In genomic region chr11:71300187-71300586, GRCh38 we compare ENCODE assay signal across 30 cellular contexts. TPM values are rescaled to one million over a fixed set of nuclear protein-coding genes. Genes with fewer than 3 reads are reported as not detected.
DNase-seq lines count a peak whose midpoint lies in the region; ATAC-seq and TF ChIP-seq lines count a peak whose summit lies in the region.
"Had no signal": no experiment of that assay in that cellular context is flagged by ENCODE, and none has a peak within 500 bp of the region (broad histone marks: within the 10 kb centered on the region; RNA-seq: fewer than 3 reads in every experiment).

No MANE protein-coding gene starts in this region.

- H2AK5ac ChIP-seq in mesenchymal stem cell (ENCODE audit: low read length, severe bottlenecking): no peak overlapping the region

- no peaks in the 10 kb centered on the region for H3K79me1 ChIP-seq in mesenchymal stem cell (replicated peaks; ENCODE audit: low read length, poor library complexity, severe bottlenecking)

- H3K14ac ChIP-seq in mesenchymal stem cell (ENCODE audit: low read length in 2 of 2): no peak overlapping the region

- TF ChIP-seq CTCF in chondrocyte (IDR thresholded peaks at IDR 0.05) (no peak), tibial artery (IDR thresholded peaks at IDR 0.05) (no peak), GM23338 (conservative IDR thresholded peaks at IDR 0.05; ENCODE audit: low read depth in 2 of 2) (no peak)
- no peak for TF ChIP-seq CTCF in activated CD8-positive, alpha-beta T cell treated with anti-CD3 and anti-CD28 coated beads for 36 hours (IDR thresholded peaks at IDR 0.05)

- CTCF ChIA-PET in activated CD8-positive, alpha-beta T cell treated with anti-CD3 and anti-CD28 coated beads for 36 hours (lab: Charles Lee): no interaction called here

- H2BK5ac ChIP-seq in mesenchymal stem cell (ENCODE audit: low read depth, low read length, poor library complexity, severe bottlenecking): no peak overlapping the region

- H3K27me3 ChIP-seq in mesenchymal stem cell (ENCODE audit: control insufficient read depth in 1 of 2, insufficient read depth in 1 of 2, low read length in 2 of 2) (no peaks in the 10 kb centered on the region), tibial artery (peaks cover 0 to under 1% of the 10 kb centered on the region in 2 donors), GM23338 (ENCODE audit: insufficient read depth) (no peaks in the 10 kb centered on the region)
- H3K27me3 ChIP-seq: brain microvascular endothelial cell, pancreas, upper lobe of left lung had no signal

- no peak overlapping the region for H3K23ac ChIP-seq in mesenchymal stem cell (ENCODE audit: low read length in 2 of 2)

- no peaks in the 10 kb centered on the region for H3F3A ChIP-seq in GM23338 (replicated peaks; ENCODE audit: low read depth)

- H3K36me3 ChIP-seq in mesenchymal stem cell (ENCODE audit: control insufficient read depth in 1 of 2, insufficient read depth in 2 of 2, low read depth in 1 of 2, low read length in 2 of 2): no peaks in the 10 kb centered on the region
- H3K36me3 ChIP-seq in tibial artery: no peaks in the 10 kb centered on the region
- no peaks in the 10 kb centered on the region for H3K36me3 ChIP-seq in GM23338 (ENCODE audit: insufficient read depth)
- H3K36me3 ChIP-seq: brain microvascular endothelial cell, gastroesophageal sphincter, pancreas, upper lobe of left lung had no signal

- POLR2A ChIA-PET in activated CD8-positive, alpha-beta T cell treated with anti-CD3 and anti-CD28 coated beads for 36 hours (lab: Charles Lee): no interaction called here

- H3K79me2 ChIP-seq in GM23338 (replicated peaks; ENCODE audit: insufficient read depth): no peaks in the 10 kb centered on the region

- no peak overlapping the region for H2BK15ac ChIP-seq in mesenchymal stem cell (ENCODE audit: low read depth, poor library complexity, severe bottlenecking)

- H2BK120ac ChIP-seq in mesenchymal stem cell (ENCODE audit: low read depth, low read length): no peak overlapping the region

- no peak overlapping the region for H4K91ac ChIP-seq in mesenchymal stem cell (ENCODE audit: low read length)

- H3K9me3 Mint-ChIP-seq in chondrocyte (ENCODE audit: low read depth): no peaks in the 10 kb centered on the region
- no peaks in the 10 kb centered on the region for H3K9me3 Mint-ChIP-seq in activated CD8-positive, alpha-beta T cell treated with anti-CD3 and anti-CD28 coated beads for 36 hours
- H3K9me3 Mint-ChIP-seq in GM23338: peaks cover 3% of the 10 kb centered on the region; the same call in 2 of the 3 replicates
- H3K9me3 Mint-ChIP-seq: CD4-positive, alpha-beta T cell; effector memory CD8-positive, alpha-beta T cell; natural killer cell treated with Interleukin-12 subunit alpha and Interleukin-12 subunit beta and Interleukin-15 and Interleukin-18, amount 100 ng/mL, for 72 hours had no signal

- H3K36me3 Mint-ChIP-seq in chondrocyte (ENCODE audit: low read depth) (no peaks in the 10 kb centered on the region), GM23338 (ENCODE audit: low read depth) (no peaks in the 10 kb centered on the region; the same call in 2 of the 3 replicates)
- H3K36me3 Mint-ChIP-seq in activated CD8-positive, alpha-beta T cell treated with anti-CD3 and anti-CD28 coated beads for 36 hours (ENCODE audit: low read depth): no peaks in the 10 kb centered on the region
- H3K36me3 Mint-ChIP-seq: natural killer cell treated with Interleukin-12 subunit alpha and Interleukin-12 subunit beta and Interleukin-15 and Interleukin-18, amount 100 ng/mL, for 72 hours; T-cell had no signal

- no peak overlapping the region for H3K18ac ChIP-seq in mesenchymal stem cell (ENCODE audit: low read depth in 1 of 2, low read length in 2 of 2)

- H4K20me1 ChIP-seq in GM23338 (replicated peaks; ENCODE audit: insufficient read depth): no peaks in the 10 kb centered on the region

- H3K9me3 ChIP-seq in mesenchymal stem cell (ENCODE audit: control insufficient read depth, low read length) (peaks cover under 1% of the 10 kb centered on the region), tibial artery (no peaks in the 10 kb centered on the region)
- H3K9me3 ChIP-seq: gastroesophageal sphincter, pancreas, upper lobe of left lung had no signal

- H3K4me1 ChIP-seq in mesenchymal stem cell (ENCODE audit: control insufficient read depth, insufficient read depth, low read depth, low read length) (peaks cover 26% of the 10 kb centered on the region), tibial artery (peaks cover 0 to 27% (median 16%) of the 10 kb centered on the region in 4 donors), GM23338 (ENCODE audit: insufficient read depth) (no peaks in the 10 kb centered on the region; the same call in 1 of the 2 replicates)
- H3K4me1 ChIP-seq: gastroesophageal sphincter, pancreas, upper lobe of left lung had no signal

- H3K4me2 ChIP-seq in mesenchymal stem cell (ENCODE audit: low read length, poor library complexity, severe bottlenecking): no peak overlapping the region
- no peak overlapping the region for H3K4me2 ChIP-seq in GM23338

- H3K27me3 Mint-ChIP-seq in chondrocyte (ENCODE audit: low read depth) (peaks cover 50% of the 10 kb centered on the region), GM23338 (ENCODE audit: insufficient read depth, low read depth, poor library complexity) (peaks cover 21% of the 10 kb centered on the region)
- H3K27me3 Mint-ChIP-seq in activated CD8-positive, alpha-beta T cell treated with anti-CD3 and anti-CD28 coated beads for 36 hours: peaks cover 14% of the 10 kb centered on the region

- no peak overlapping the region for H4K8ac ChIP-seq in mesenchymal stem cell (ENCODE audit: low read length)

- H3K9me2 ChIP-seq in GM23338 (ENCODE audit: insufficient read depth): 0 out of 2 replicates have a peak, but pooled peaks cover 3% of the 10 kb centered on the region

- H2BK12ac ChIP-seq in mesenchymal stem cell (ENCODE audit: low read length in 2 of 2): no peak overlapping the region

- WGBS in mesenchymal stem cell: 79% methylated on average over 7 of the region's 8 CpGs

- H3K27ac Mint-ChIP-seq in chondrocyte (ENCODE audit: unreplicated experiment) (peak overlapping the region; percentile 99), GM23338 (no peak overlapping the region)
- no peak overlapping the region for H3K27ac Mint-ChIP-seq in activated CD8-positive, alpha-beta T cell treated with anti-CD3 and anti-CD28 coated beads for 36 hours
- H3K27ac Mint-ChIP-seq: activated CD8-positive, alpha-beta T cell treated with anti-CD3 and anti-CD28 coated beads, Interleukin-2, amount 10 ng/mL, durations not matched to agents 7 days and 5 days; CD4-positive, alpha-beta T cell; effector memory CD8-positive, alpha-beta T cell; natural killer cell treated with Interleukin-12 subunit alpha and Interleukin-12 subunit beta and Interleukin-15 and Interleukin-18, amount 100 ng/mL, for 72 hours; T-cell had no signal

- no peak overlapping the region for H3K9ac ChIP-seq in mesenchymal stem cell (ENCODE audit: low read length)

- intact Hi-C loops in tibial artery (cut with DNase I; ENCODE audit: low total_unique reads): no loop called here
- intact Hi-C loops in activated CD8-positive, alpha-beta T cell treated with anti-CD3 and anti-CD28 coated beads for 36 hours (cut with micrococcal nuclease): no loop called here

- H2AFZ ChIP-seq in mesenchymal stem cell (ENCODE audit: low read depth, low read length) (no peak overlapping the region), GM23338 (no peak overlapping the region)

- DNase-seq in LHCN-M2 (ENCODE audit: low read depth) (peak; percentile 24), chondrocyte (ENCODE audit: low spot score) (no peak), mesenchymal stem cell (peak; percentile 30), tibial artery (peak in 1 of 2 donors; percentile 23), GM23338 (ENCODE audit: low spot score) (no peak), NCI-H2227 (lab: John Stamatoyannopoulos, UW; ENCODE audit: unreplicated experiment) (no peak)
- no peak for DNase-seq in activated CD8-positive, alpha-beta T cell treated with anti-CD3 and anti-CD28 coated beads for 36 hours
- no peak for DNase-seq in activated CD4-positive, alpha-beta T cell treated with anti-CD3 and anti-CD28 coated beads, Interleukin-2, amount 50 U/mL, for 48 hours
- DNase-seq: activated CD8-positive, alpha-beta T cell treated with anti-CD3 and anti-CD28 coated beads, Interleukin-2, amount 10 ng/mL, durations not matched to agents 7 days and 5 days; activated gamma-delta T cell; activated T-cell treated with anti-CD3 and anti-CD28 coated beads for 4 hours; brain microvascular endothelial cell; CD4-positive, alpha-beta T cell; effector memory CD8-positive, alpha-beta T cell; H7; left ventricle myocardium superior; midbrain; NCI-H1092; NCI-H1930; NCI-H226; pancreas; SHP77; stimulated activated CD4-positive, alpha-beta T cell treated with anti-CD3 and anti-CD28 coated beads, Interleukin-15, amount 100 ng/mL, for 24 hours; stimulated activated naive CD8-positive, alpha-beta T cell treated with anti-CD3 and anti-CD28 coated beads, Interleukin-15, amount 100 ng/mL, for 72 hours; upper lobe of left lung had no signal

- no peak overlapping the region for H3K4me3 ChIP-seq in mesenchymal stem cell (ENCODE audit: insufficient read depth in 1 of 2, low read depth in 1 of 2, low read length in 2 of 2)
- no peak overlapping the region for H3K4me3 ChIP-seq in tibial artery
- H3K4me3 ChIP-seq in GM23338: no peak overlapping the region
- H3K4me3 ChIP-seq: gastroesophageal sphincter, pancreas, upper lobe of left lung had no signal

- no peak for ATAC-seq in activated CD8-positive, alpha-beta T cell treated with anti-CD3 and anti-CD28 coated beads for 36 hours
- no peak for ATAC-seq in GM23338
- ATAC-seq: activated CD4-positive, CD25-positive, alpha-beta regulatory T cell treated with anti-CD3 and anti-CD28 coated beads, Interleukin-2, amount 50 U/mL, for 24 hours; activated CD8-positive, alpha-beta T cell treated with anti-CD3 and anti-CD28 coated beads, Interleukin-2, amount 10 ng/mL, durations not matched to agents 7 days and 5 days; effector memory CD8-positive, alpha-beta T cell; gastroesophageal sphincter; left ventricle myocardium superior; natural killer cell treated with Interleukin-12 subunit alpha and Interleukin-12 subunit beta and Interleukin-15 and Interleukin-18, amount 100 ng/mL, for 72 hours; stimulated activated naive CD8-positive, alpha-beta T cell treated with anti-CD3 and anti-CD28 coated beads, Interleukin-15, amount 100 ng/mL, for 72 hours; T-cell had no signal

- no peak overlapping the region for H3K27ac ChIP-seq in mesenchymal stem cell (ENCODE audit: low read length, poor library complexity, severe bottlenecking)
- peak overlapping the region; percentile 62 to 71 for H3K27ac ChIP-seq in tibial artery
- H3K27ac ChIP-seq in GM23338 (ENCODE audit: low read depth): no peak overlapping the region
- H3K27ac ChIP-seq: gastroesophageal sphincter had no signal

- H3K4me1 Mint-ChIP-seq in chondrocyte (ENCODE audit: low read depth) (peaks cover 30% of the 10 kb centered on the region), GM23338 (peaks cover 4% of the 10 kb centered on the region; the same call in 2 of the 3 replicates)
- no peaks in the 10 kb centered on the region for H3K4me1 Mint-ChIP-seq in activated CD8-positive, alpha-beta T cell treated with anti-CD3 and anti-CD28 coated beads for 36 hours (ENCODE audit: low read depth)
- H3K4me1 Mint-ChIP-seq: stimulated activated naive CD8-positive, alpha-beta T cell treated with anti-CD3 and anti-CD28 coated beads, Interleukin-15, amount 100 ng/mL, for 72 hours; T-cell had no signal

- H3K4me3 Mint-ChIP-seq in chondrocyte (ENCODE audit: unreplicated experiment) (no peak overlapping the region), GM23338 (no peak overlapping the region)
- H3K4me3 Mint-ChIP-seq in activated CD8-positive, alpha-beta T cell treated with anti-CD3 and anti-CD28 coated beads for 36 hours: no peak overlapping the region
- H3K4me3 Mint-ChIP-seq: activated CD8-positive, alpha-beta T cell treated with anti-CD3 and anti-CD28 coated beads, Interleukin-2, amount 10 ng/mL, durations not matched to agents 7 days and 5 days; CD4-positive, alpha-beta T cell; effector memory CD8-positive, alpha-beta T cell; natural killer cell treated with Interleukin-12 subunit alpha and Interleukin-12 subunit beta and Interleukin-15 and Interleukin-18, amount 100 ng/mL, for 72 hours; stimulated activated naive CD8-positive, alpha-beta T cell treated with anti-CD3 and anti-CD28 coated beads, Interleukin-15, amount 100 ng/mL, for 72 hours; T-cell had no signal

- no peak overlapping the region for H3K4ac ChIP-seq in mesenchymal stem cell (ENCODE audit: low read depth in 1 of 2, low read length in 2 of 2)

RNA-seq across cellular contexts. Expression of gene SHANK2, which starts 47.8 kb away (rescaled TPM):
- total RNA-seq in LHCN-M2 (2014; rRNA removed): 0.51 and 2.6 TPM in 2 replicates
- polyA plus RNA-seq in LHCN-M2 (2012): 5.3 TPM
- 0.53 to 1.6 TPM (median 0.97 TPM) in 3 replicates for total RNA-seq in chondrocyte
- 30.3 TPM for polyA plus RNA-seq in mesenchymal stem cell (2013, experiment 1 of 2)
- polyA plus RNA-seq in mesenchymal stem cell (2013, experiment 2 of 2): 30.2 TPM
- not detected for total RNA-seq in activated CD8-positive, alpha-beta T cell treated with anti-CD3 and anti-CD28 coated beads for 36 hours
- total RNA-seq in GM23338 (2014; rRNA removed; shearing (Covaris generic)): 73.1 and 81.4 TPM in 2 replicates
- 16.7 and 22.0 TPM in 2 replicates for polyA plus RNA-seq in GM23338 (2016; fragmentation: Nextera tagmentation; extraction: Ambion mirVana)
- total RNA-seq: activated CD8-positive, alpha-beta T cell treated with anti-CD3 and anti-CD28 coated beads, Interleukin-2, amount 10 ng/mL, durations not matched to agents 7 days and 5 days; CD4-positive, alpha-beta T cell; OCI-LY7 had no signal

Comparison
In these comparisons a context has a peak if more than half of its experiments do, and no peak if none do; other contexts are left out.
1. DNase-seq: peak in LHCN-M2 (single experiment) and mesenchymal stem cell (single experiment); none in chondrocyte (single experiment), activated CD8-positive, alpha-beta T cell treated with anti-CD3 and anti-CD28 coated beads for 36 hours (single experiment), GM23338 (single experiment), NCI-H2227 (single experiment) and activated CD4-positive, alpha-beta T cell treated with anti-CD3 and anti-CD28 coated beads, Interleukin-2, amount 50 U/mL, for 48 hours (0 of 2).
2. H3K27ac ChIP-seq: peak in tibial artery (2 of 2); none in mesenchymal stem cell (single experiment) and GM23338 (single experiment).
3. RNA of gene SHANK2, which starts 47.8 kb away (total RNA-seq): 73.1 to 81.4 TPM in GM23338; 0.51 to 2.6 TPM in LHCN-M2, 0.53 to 1.6 TPM in chondrocyte and not detected in activated CD8-positive, alpha-beta T cell treated with anti-CD3 and anti-CD28 coated beads for 36 hours; every median in the first group is over 10 times any median in the second.